In genomic region chr11:5928269-5928668, GRCh38 we compare ENCODE assay signal across 2 cellular contexts.
TF ChIP-seq lines count a peak whose summit lies in the region.

No MANE protein-coding gene starts in this region.

TF ChIP-seq in IMR-90, 13 proteins besides CTCF, POLR2A, EP300 and RAD21:
- TF ChIP-seq NFE2L2 (IDR thresholded peaks at IDR 0.05; ENCODE audit: low read depth, low read length) (no peak), MAFK (IDR thresholded peaks at IDR 0.05; ENCODE audit: low read depth, low read length) (peak; percentile 84), RFX5 (IDR thresholded peaks at IDR 0.05; ENCODE audit: low read depth, low read length) (no peak), MXI1 (IDR thresholded peaks at IDR 0.05; ENCODE audit: borderline replicate concordance, low read depth, low read length) (no peak)
- TF ChIP-seq, protein P1, sequence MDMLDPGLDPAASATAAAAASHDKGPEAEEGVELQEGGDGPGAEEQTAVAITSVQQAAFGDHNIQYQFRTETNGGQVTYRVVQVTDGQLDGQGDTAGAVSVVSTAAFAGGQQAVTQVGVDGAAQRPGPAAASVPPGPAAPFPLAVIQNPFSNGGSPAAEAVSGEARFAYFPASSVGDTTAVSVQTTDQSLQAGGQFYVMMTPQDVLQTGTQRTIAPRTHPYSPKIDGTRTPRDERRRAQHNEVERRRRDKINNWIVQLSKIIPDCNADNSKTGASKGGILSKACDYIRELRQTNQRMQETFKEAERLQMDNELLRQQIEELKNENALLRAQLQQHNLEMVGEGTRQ (IDR thresholded peaks at IDR 0.05; ENCODE audit: low read depth, low read length) = no peak
- TF ChIP-seq, protein P2, sequence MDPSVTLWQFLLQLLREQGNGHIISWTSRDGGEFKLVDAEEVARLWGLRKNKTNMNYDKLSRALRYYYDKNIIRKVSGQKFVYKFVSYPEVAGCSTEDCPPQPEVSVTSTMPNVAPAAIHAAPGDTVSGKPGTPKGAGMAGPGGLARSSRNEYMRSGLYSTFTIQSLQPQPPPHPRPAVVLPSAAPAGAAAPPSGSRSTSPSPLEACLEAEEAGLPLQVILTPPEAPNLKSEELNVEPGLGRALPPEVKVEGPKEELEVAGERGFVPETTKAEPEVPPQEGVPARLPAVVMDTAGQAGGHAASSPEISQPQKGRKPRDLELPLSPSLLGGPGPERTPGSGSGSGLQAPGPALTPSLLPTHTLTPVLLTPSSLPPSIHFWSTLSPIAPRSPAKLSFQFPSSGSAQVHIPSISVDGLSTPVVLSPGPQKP (IDR thresholded peaks at IDR 0.05; ENCODE audit: borderline replicate concordance, low read depth, low read length) = no peak

TF ChIP-seq in K562, 482 proteins besides CTCF, POLR2A, EP300 and RAD21:
- TF ChIP-seq NFE2 (IDR thresholded peaks at IDR 0.05; ENCODE audit: low read depth) (peak; percentile 78), RNF2 (IDR thresholded peaks at IDR 0.05) (no peak), MAFG (tag; conservative IDR thresholded peaks at IDR 0.05) (peak; percentile 84), YY1 (IDR thresholded peaks at IDR 0.05; ENCODE audit: borderline replicate concordance in 1 of 3, control insufficient read depth in 1 of 3, extremely low read depth in 1 of 3, insufficient read depth in 3 of 3, insufficient read length in 1 of 3, insufficient replicate concordance in 2 of 3, low read depth in 1 of 3, low read length in 2 of 3) (peak in 2 of 3 experiments; percentile 38 to 79), MAFF (IDR thresholded peaks at IDR 0.05; ENCODE audit: low read length) (peak; percentile 87), ZEB2 (IDR thresholded peaks at IDR 0.05) (no peak), E2F6 (IDR thresholded peaks at IDR 0.05; ENCODE audit: borderline replicate concordance in 1 of 2, extremely low read depth in 1 of 2, insufficient read depth in 1 of 2, insufficient read length in 1 of 2, low read depth in 1 of 2, low read length in 1 of 2, poor library complexity in 1 of 2, severe bottlenecking in 1 of 2) (peak in 1 of 2 experiments; percentile 80), ZNF316 (IDR thresholded peaks at IDR 0.05) (peak; percentile 93), POLR2G (IDR thresholded peaks at IDR 0.05; ENCODE audit: low read depth, low read length) (no peak), TRIM24 (IDR thresholded peaks at IDR 0.05) (peak; percentile 75 to 84; a peak in 3 of 4 replicates), SUPT5H (IDR thresholded peaks at IDR 0.05) (no peak), GTF2B (IDR thresholded peaks at IDR 0.05; ENCODE audit: extremely low read depth, insufficient read length) (no peak), MAFK (IDR thresholded peaks at IDR 0.05; ENCODE audit: low read length) (peak; percentile 81), PTTG1 (tag; IDR thresholded peaks at IDR 0.05; ENCODE audit: low read depth) (no peak), C11orf30 (IDR thresholded peaks at IDR 0.05; ENCODE audit: low read depth) (peak; percentile 90)
- TF ChIP-seq, protein P3, sequence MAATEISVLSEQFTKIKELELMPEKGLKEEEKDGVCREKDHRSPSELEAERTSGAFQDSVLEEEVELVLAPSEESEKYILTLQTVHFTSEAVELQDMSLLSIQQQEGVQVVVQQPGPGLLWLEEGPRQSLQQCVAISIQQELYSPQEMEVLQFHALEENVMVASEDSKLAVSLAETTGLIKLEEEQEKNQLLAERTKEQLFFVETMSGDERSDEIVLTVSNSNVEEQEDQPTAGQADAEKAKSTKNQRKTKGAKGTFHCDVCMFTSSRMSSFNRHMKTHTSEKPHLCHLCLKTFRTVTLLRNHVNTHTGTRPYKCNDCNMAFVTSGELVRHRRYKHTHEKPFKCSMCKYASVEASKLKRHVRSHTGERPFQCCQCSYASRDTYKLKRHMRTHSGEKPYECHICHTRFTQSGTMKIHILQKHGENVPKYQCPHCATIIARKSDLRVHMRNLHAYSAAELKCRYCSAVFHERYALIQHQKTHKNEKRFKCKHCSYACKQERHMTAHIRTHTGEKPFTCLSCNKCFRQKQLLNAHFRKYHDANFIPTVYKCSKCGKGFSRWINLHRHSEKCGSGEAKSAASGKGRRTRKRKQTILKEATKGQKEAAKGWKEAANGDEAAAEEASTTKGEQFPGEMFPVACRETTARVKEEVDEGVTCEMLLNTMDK (IDR thresholded peaks at IDR 0.05; ENCODE audit: borderline replicate concordance, insufficient read depth, low read depth, low read length, poor library complexity, severe bottlenecking) = no peak
- TF ChIP-seq, protein P4, sequence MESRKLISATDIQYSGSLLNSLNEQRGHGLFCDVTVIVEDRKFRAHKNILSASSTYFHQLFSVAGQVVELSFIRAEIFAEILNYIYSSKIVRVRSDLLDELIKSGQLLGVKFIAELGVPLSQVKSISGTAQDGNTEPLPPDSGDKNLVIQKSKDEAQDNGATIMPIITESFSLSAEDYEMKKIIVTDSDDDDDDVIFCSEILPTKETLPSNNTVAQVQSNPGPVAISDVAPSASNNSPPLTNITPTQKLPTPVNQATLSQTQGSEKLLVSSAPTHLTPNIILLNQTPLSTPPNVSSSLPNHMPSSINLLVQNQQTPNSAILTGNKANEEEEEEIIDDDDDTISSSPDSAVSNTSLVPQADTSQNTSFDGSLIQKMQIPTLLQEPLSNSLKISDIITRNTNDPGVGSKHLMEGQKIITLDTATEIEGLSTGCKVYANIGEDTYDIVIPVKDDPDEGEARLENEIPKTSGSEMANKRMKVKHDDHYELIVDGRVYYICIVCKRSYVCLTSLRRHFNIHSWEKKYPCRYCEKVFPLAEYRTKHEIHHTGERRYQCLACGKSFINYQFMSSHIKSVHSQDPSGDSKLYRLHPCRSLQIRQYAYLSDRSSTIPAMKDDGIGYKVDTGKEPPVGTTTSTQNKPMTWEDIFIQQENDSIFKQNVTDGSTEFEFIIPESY (CRISPR knock-in tag; IDR thresholded peaks at IDR 0.05) = peak; percentile 47; the same call in 1 of the 2 replicates
- TF ChIP-seq, protein P5, sequence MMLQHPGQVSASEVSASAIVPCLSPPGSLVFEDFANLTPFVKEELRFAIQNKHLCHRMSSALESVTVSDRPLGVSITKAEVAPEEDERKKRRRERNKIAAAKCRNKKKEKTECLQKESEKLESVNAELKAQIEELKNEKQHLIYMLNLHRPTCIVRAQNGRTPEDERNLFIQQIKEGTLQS (IDR thresholded peaks at IDR 0.05) = peak; percentile 8; the same call in 1 of the 2 replicates
- TF ChIP-seq, protein P5 (CRISPR knock-in tag; conservative IDR thresholded peaks at IDR 0.05) = no peak
- TF ChIP-seq, protein P6, sequence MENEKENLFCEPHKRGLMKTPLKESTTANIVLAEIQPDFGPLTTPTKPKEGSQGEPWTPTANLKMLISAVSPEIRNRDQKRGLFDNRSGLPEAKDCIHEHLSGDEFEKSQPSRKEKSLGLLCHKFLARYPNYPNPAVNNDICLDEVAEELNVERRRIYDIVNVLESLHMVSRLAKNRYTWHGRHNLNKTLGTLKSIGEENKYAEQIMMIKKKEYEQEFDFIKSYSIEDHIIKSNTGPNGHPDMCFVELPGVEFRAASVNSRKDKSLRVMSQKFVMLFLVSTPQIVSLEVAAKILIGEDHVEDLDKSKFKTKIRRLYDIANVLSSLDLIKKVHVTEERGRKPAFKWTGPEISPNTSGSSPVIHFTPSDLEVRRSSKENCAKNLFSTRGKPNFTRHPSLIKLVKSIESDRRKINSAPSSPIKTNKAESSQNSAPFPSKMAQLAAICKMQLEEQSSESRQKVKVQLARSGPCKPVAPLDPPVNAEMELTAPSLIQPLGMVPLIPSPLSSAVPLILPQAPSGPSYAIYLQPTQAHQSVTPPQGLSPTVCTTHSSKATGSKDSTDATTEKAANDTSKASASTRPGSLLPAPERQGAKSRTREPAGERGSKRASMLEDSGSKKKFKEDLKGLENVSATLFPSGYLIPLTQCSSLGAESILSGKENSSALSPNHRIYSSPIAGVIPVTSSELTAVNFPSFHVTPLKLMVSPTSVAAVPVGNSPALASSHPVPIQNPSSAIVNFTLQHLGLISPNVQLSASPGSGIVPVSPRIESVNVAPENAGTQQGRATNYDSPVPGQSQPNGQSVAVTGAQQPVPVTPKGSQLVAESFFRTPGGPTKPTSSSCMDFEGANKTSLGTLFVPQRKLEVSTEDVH (IDR thresholded peaks at IDR 0.05; ENCODE audit: low read depth, partially characterized antibody) = peak; percentile 66
